Comparison of ENCODE assay signal across 22 cellular contexts in genomic region chr20:13424174-13424833, GRCh38.
"Had no signal": no experiment of that assay in that cellular context is flagged by ENCODE, and none has a peak within 500 bp of the region (broad histone marks: within the 10 kb centered on the region; RNA-seq: fewer than 3 reads in every experiment).

No MANE protein-coding gene starts in this region.

- H3K4me3 Mint-ChIP-seq: activated CD4-positive, alpha-beta T cell treated with anti-CD3 and anti-CD28 coated beads, Interleukin-2, amount 10 ng/mL, durations not matched to agents 7 days and 5 days; activated CD8-positive, alpha-beta T cell treated with anti-CD3 and anti-CD28 coated beads, Interleukin-2, amount 10 ng/mL, durations not matched to agents 7 days and 5 days; activated naive CD4-positive, alpha-beta T cell treated with anti-CD3 and anti-CD28 coated beads, Interleukin-2, amount 50 U/mL, for 24 hours; activated T-cell treated with anti-CD3 and anti-CD28 coated beads, Interleukin-2, amount 50 U/mL, for 72 hours; memory B cell; natural killer cell; T-cell had no signal

- H3K27ac ChIP-seq: ascending aorta, thyroid gland had no signal

- H3K9me3 Mint-ChIP-seq: activated CD4-positive, alpha-beta T cell treated with anti-CD3 and anti-CD28 coated beads, Interleukin-2, amount 10 ng/mL, durations not matched to agents 7 days and 5 days; activated naive CD4-positive, alpha-beta T cell treated with anti-CD3 and anti-CD28 coated beads, Interleukin-2, amount 50 U/mL, for 24 hours; activated T-cell treated with anti-CD3 and anti-CD28 coated beads, Interleukin-2, amount 50 U/mL, for 72 hours; T-cell had no signal

- ATAC-seq: activated CD8-positive, alpha-beta T cell treated with anti-CD3 and anti-CD28 coated beads, Interleukin-2, amount 10 ng/mL, durations not matched to agents 7 days and 5 days; activated T-cell treated with anti-CD3 and anti-CD28 coated beads, Interleukin-2, amount 50 U/mL, for 72 hours; left ventricle myocardium superior; natural killer cell; SK-N-SH treated with all-trans-retinoic acid at 6 μM for 48 hours; T-cell had no signal

- H3K27ac Mint-ChIP-seq: activated CD4-positive, alpha-beta T cell treated with anti-CD3 and anti-CD28 coated beads, Interleukin-2, amount 10 ng/mL, durations not matched to agents 7 days and 5 days; activated CD8-positive, alpha-beta T cell treated with anti-CD3 and anti-CD28 coated beads, Interleukin-2, amount 10 ng/mL, durations not matched to agents 7 days and 5 days; activated naive CD4-positive, alpha-beta T cell treated with anti-CD3 and anti-CD28 coated beads, Interleukin-2, amount 50 U/mL, for 24 hours; activated T-cell treated with anti-CD3 and anti-CD28 coated beads, Interleukin-2, amount 50 U/mL, for 72 hours; memory B cell; natural killer cell; T-cell had no signal

- H3K36me3 ChIP-seq: ascending aorta, thyroid gland had no signal

- H3K9me3 ChIP-seq: ascending aorta, thyroid gland had no signal

- H3K27me3 Mint-ChIP-seq: activated CD4-positive, alpha-beta T cell treated with anti-CD3 and anti-CD28 coated beads, Interleukin-2, amount 10 ng/mL, durations not matched to agents 7 days and 5 days; activated naive CD4-positive, alpha-beta T cell treated with anti-CD3 and anti-CD28 coated beads, Interleukin-2, amount 50 U/mL, for 24 hours; memory B cell; T-cell had no signal

- H3K4me1 ChIP-seq: ascending aorta, thyroid gland had no signal

- DNase-seq: activated CD4-positive, alpha-beta T cell treated with anti-CD3 and anti-CD28 coated beads, Interleukin-2, amount 10 ng/mL, durations not matched to agents 7 days and 5 days; activated CD8-positive, alpha-beta memory T cell treated with anti-CD3 and anti-CD28 coated beads, Interleukin-2, amount 50 U/mL, for 4 hours; activated CD8-positive, alpha-beta T cell treated with anti-CD3 and anti-CD28 coated beads, Interleukin-2, amount 10 ng/mL, durations not matched to agents 7 days and 5 days; activated gamma-delta T cell; activated T-cell treated with anti-CD3 and anti-CD28 coated beads, Interleukin-2, amount 50 U/mL, for 72 hours; cerebellar nuclear complex; effector CD8-positive, alpha-beta T cell; hypothalamus; kidney; left ventricle myocardium superior; natural killer cell; posterior cingulate gyrus; retina; stimulated activated CD4-positive, alpha-beta T cell treated with anti-CD3 and anti-CD28 coated beads, Interleukin-2, amount 100 ng/mL, for 24 hours; stimulated activated naive CD4-positive, alpha-beta T cell treated with Interleukin-2 at 50 U/mL for 16 hours; T-cell; thyroid gland had no signal

- H3K4me3 ChIP-seq: ascending aorta, thyroid gland had no signal

- H3K27me3 ChIP-seq: ascending aorta, thyroid gland had no signal

- H3K4me1 Mint-ChIP-seq: activated CD4-positive, alpha-beta T cell treated with anti-CD3 and anti-CD28 coated beads, Interleukin-2, amount 10 ng/mL, durations not matched to agents 7 days and 5 days; activated naive CD4-positive, alpha-beta T cell treated with anti-CD3 and anti-CD28 coated beads, Interleukin-2, amount 50 U/mL, for 24 hours; memory B cell; T-cell had no signal

- FAIRE-seq: bronchial epithelial cell, kidney had no signal
